Comparison of ENCODE assay signal across 2 cellular contexts in the genomic region with DNA sequence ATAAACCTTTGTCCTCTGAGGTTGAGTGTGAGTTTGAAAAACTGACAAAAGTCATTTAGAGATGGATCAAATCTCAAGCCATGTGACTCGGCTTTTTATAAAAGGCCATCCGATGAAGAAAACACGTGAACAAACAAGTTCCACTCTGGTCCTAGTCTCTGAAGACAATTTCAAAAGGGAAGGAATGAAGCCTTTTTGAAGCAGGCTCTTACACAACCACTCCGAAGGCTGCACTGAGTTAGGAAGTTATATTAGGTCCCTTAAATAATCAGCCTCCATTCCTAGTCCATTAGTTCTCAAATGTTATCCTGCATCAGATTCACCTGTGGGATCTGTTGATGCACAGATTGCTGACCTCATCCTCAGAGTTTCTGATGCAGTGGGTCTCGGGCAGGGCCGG.
TF ChIP-seq lines count a peak whose summit lies in the region.

No MANE protein-coding gene starts in this region.

TF ChIP-seq in IMR-90, 13 proteins besides CTCF, POLR2A, EP300 and RAD21:
- TF ChIP-seq RFX5 (IDR thresholded peaks at IDR 0.05; ENCODE audit: low read depth, low read length) (no peak), FOS (IDR thresholded peaks at IDR 0.05; ENCODE audit: low read depth, low read length) (no peak), CHD1 (IDR thresholded peaks at IDR 0.05; ENCODE audit: low read depth, low read length) (no peak), CEBPB (IDR thresholded peaks at IDR 0.05; ENCODE audit: low read depth, low read length) (no peak), SMC3 (IDR thresholded peaks at IDR 0.05; ENCODE audit: low read depth, low read length) (no peak), RCOR1 (IDR thresholded peaks at IDR 0.05; ENCODE audit: insufficient replicate concordance, low read length) (no peak), MXI1 (IDR thresholded peaks at IDR 0.05; ENCODE audit: borderline replicate concordance, low read depth, low read length) (no peak), MAZ (IDR thresholded peaks at IDR 0.05; ENCODE audit: borderline replicate concordance, low read depth, low read length) (no peak), BHLHE40 (IDR thresholded peaks at IDR 0.05; ENCODE audit: low read depth, low read length) (no peak), NFE2L2 (IDR thresholded peaks at IDR 0.05; ENCODE audit: low read depth, low read length) (no peak), MAFK (IDR thresholded peaks at IDR 0.05; ENCODE audit: low read depth, low read length) (no peak)
- TF ChIP-seq, protein P1, sequence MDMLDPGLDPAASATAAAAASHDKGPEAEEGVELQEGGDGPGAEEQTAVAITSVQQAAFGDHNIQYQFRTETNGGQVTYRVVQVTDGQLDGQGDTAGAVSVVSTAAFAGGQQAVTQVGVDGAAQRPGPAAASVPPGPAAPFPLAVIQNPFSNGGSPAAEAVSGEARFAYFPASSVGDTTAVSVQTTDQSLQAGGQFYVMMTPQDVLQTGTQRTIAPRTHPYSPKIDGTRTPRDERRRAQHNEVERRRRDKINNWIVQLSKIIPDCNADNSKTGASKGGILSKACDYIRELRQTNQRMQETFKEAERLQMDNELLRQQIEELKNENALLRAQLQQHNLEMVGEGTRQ (IDR thresholded peaks at IDR 0.05; ENCODE audit: low read depth, low read length) = no peak
- TF ChIP-seq, protein P2, sequence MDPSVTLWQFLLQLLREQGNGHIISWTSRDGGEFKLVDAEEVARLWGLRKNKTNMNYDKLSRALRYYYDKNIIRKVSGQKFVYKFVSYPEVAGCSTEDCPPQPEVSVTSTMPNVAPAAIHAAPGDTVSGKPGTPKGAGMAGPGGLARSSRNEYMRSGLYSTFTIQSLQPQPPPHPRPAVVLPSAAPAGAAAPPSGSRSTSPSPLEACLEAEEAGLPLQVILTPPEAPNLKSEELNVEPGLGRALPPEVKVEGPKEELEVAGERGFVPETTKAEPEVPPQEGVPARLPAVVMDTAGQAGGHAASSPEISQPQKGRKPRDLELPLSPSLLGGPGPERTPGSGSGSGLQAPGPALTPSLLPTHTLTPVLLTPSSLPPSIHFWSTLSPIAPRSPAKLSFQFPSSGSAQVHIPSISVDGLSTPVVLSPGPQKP (IDR thresholded peaks at IDR 0.05; ENCODE audit: borderline replicate concordance, low read depth, low read length) = no peak

TF ChIP-seq in H1, 55 proteins besides CTCF, POLR2A, EP300 and RAD21:
- no peak for TF ChIP-seq JUN (IDR thresholded peaks at IDR 0.05; ENCODE audit: low read depth, low read length)
- no peak for TF ChIP-seq CTBP2 (IDR thresholded peaks at IDR 0.05; ENCODE audit: borderline replicate concordance, insufficient read depth, insufficient read length, low read length)
- TF ChIP-seq GTF2F1 (IDR thresholded peaks at IDR 0.05; ENCODE audit: borderline replicate concordance, low read depth, low read length) = no peak
- no peak for TF ChIP-seq TAF7 (optimal IDR thresholded peaks at IDR 0.05; ENCODE audit: borderline replicate concordance, low read depth, low read length)
- TF ChIP-seq POU5F1 (IDR thresholded peaks at IDR 0.05; ENCODE audit: low read depth, low read length) = no peak
- TF ChIP-seq ZNF274 (IDR thresholded peaks at IDR 0.05; ENCODE audit: borderline replicate concordance, extremely low read depth, low read length) = no peak
